In genomic region chr11:61004841-61005240, GRCh38 we compare ENCODE assay signal across 10 cellular contexts. TPM values are rescaled to one million over a fixed set of nuclear protein-coding genes. Genes with fewer than 3 reads are reported as not detected.
DNase-seq lines count a peak whose midpoint lies in the region; ATAC-seq and TF ChIP-seq lines count a peak whose summit lies in the region.
"Had no signal": no experiment of that assay in that cellular context is flagged by ENCODE, and none has a peak within 500 bp of the region (broad histone marks: within the 10 kb centered on the region; RNA-seq: fewer than 3 reads in every experiment).

No MANE protein-coding gene starts in this region.

- peaks cover 77% of the 10 kb centered on the region for H3K4me1 Mint-ChIP-seq in CD8-positive, alpha-beta T cell (ENCODE audit: low read depth)
- peaks cover 96% of the 10 kb centered on the region for H3K4me1 Mint-ChIP-seq in activated T-cell treated with anti-CD3 and anti-CD28 coated beads, Interleukin-2, amount 50 U/mL, for 72 hours (ENCODE audit: low read depth)
- H3K4me1 Mint-ChIP-seq in naive thymus-derived CD4-positive, alpha-beta T cell, result peaks cover 62 to 92% (median 82%) of the 10 kb centered on the region in 7 donors

- peaks cover 80% of the 10 kb centered on the region for H3K36me3 Mint-ChIP-seq in CD8-positive, alpha-beta T cell
- H3K36me3 Mint-ChIP-seq in activated T-cell treated with anti-CD3 and anti-CD28 coated beads, Interleukin-2, amount 50 U/mL, for 72 hours (ENCODE audit: insufficient read depth in 2 of 2), result peaks cover 19 to 45% of the 10 kb centered on the region in 2 donors
- peaks cover 3 to 45% (median 30%) of the 10 kb centered on the region in 5 donors for H3K36me3 Mint-ChIP-seq in naive thymus-derived CD4-positive, alpha-beta T cell

- peak overlapping the region; percentile 72 for H3K4me3 Mint-ChIP-seq in CD8-positive, alpha-beta T cell
- H3K4me3 Mint-ChIP-seq in activated T-cell treated with anti-CD3 and anti-CD28 coated beads, Interleukin-2, amount 50 U/mL, for 72 hours, result peak overlapping the region; percentile 74 to 77
- peak overlapping the region; percentile 79 to 87 (median 82) for H3K4me3 Mint-ChIP-seq in naive thymus-derived CD4-positive, alpha-beta T cell

- no peaks in the 10 kb centered on the region for H3K27me3 ChIP-seq in CD8-positive, alpha-beta T cell (ENCODE audit: insufficient read depth, low read length)
- no peaks in the 10 kb centered on the region for H3K27me3 ChIP-seq in naive thymus-derived CD4-positive, alpha-beta T cell (ENCODE audit: control insufficient read depth in 2 of 2, insufficient read depth in 2 of 2, low read length in 2 of 2)

- no peaks in the 10 kb centered on the region for H3K9me3 Mint-ChIP-seq in CD8-positive, alpha-beta T cell
- no peaks in the 10 kb centered on the region for H3K9me3 Mint-ChIP-seq in activated T-cell treated with anti-CD3 and anti-CD28 coated beads, Interleukin-2, amount 50 U/mL, for 72 hours
- peaks cover 0 to 3% (median 0%) of the 10 kb centered on the region in 11 donors for H3K9me3 Mint-ChIP-seq in naive thymus-derived CD4-positive, alpha-beta T cell

- H3K27me3 Mint-ChIP-seq in CD8-positive, alpha-beta T cell (ENCODE audit: low read depth), result no peaks in the 10 kb centered on the region
- no peaks in the 10 kb centered on the region for H3K27me3 Mint-ChIP-seq in activated T-cell treated with anti-CD3 and anti-CD28 coated beads, Interleukin-2, amount 50 U/mL, for 72 hours (ENCODE audit: low read depth)
- H3K27me3 Mint-ChIP-seq in naive thymus-derived CD4-positive, alpha-beta T cell, result no peaks in the 10 kb centered on the region

- intact Hi-C loops in CD8-positive, alpha-beta T cell (cut with DNase I, micrococcal nuclease), result loop anchor here in 1 of 2 experiments (1.0 to 2.0 kb wide), 3 partner anchors 18 to 35 kb away; no protein-coding TSS in a partner anchor
- intact Hi-C loops in naive thymus-derived CD4-positive, alpha-beta T cell (cut with micrococcal nuclease), result loop anchor here (1.0 kb wide), 7 partner anchors 11 to 37 kb away; no protein-coding TSS in a partner anchor

- peak in 4 of 7 experiments; percentile 32 to 67 (median 46) for DNase-seq in CD8-positive, alpha-beta T cell
- DNase-seq in activated T-cell treated with anti-CD3 and anti-CD28 coated beads, Interleukin-2, amount 50 U/mL, for 72 hours, result no peak
- DNase-seq in naive thymus-derived CD4-positive, alpha-beta T cell, result peak in 7 of 9 donors; percentile 61 to 72 (median 65)
- DNase-seq in NCI-H2081 treated with DMSO at 0.1 percent for 48 hours (lab: John Stamatoyannopoulos, UW) (no peak), iPS-NIHi7 (ENCODE audit: extremely low spot score) (no peak), NCI-H1105 treated with DMSO at 0.1 percent for 48 hours (lab: John Stamatoyannopoulos, UW) (no peak)

- POLR2A ChIA-PET in CD8-positive, alpha-beta T cell (lab: Charles Lee), result interaction anchor here (1.0 to 1.5 kb wide), 3 partner anchors 14 to 37 kb away, joined by 3 read pairs; no protein-coding TSS in a partner anchor
- POLR2A ChIA-PET in HEK293 (lab: Yijun Ruan, JAX), result no interaction called here
- POLR2A ChIA-PET in naive thymus-derived CD4-positive, alpha-beta T cell (lab: Charles Lee), result interaction anchor here (0.6 to 3.4 kb wide), 7 partner anchors 10 to 102 kb away, joined by 3 to 26 read pairs (median 5); partner anchors contain the start of gene CD5

- H3K4me3 ChIP-seq in CD8-positive, alpha-beta T cell (ENCODE audit: low read depth, low read length), result peak overlapping the region; percentile 12
- no peak overlapping the region for H3K4me3 ChIP-seq in HEK293 (ENCODE audit: low read depth, low read length)
- peak overlapping the region; percentile 14 for H3K4me3 ChIP-seq in naive thymus-derived CD4-positive, alpha-beta T cell (ENCODE audit: low read length)
- H3K4me3 ChIP-seq: thoracic aorta had no signal

- no peaks in the 10 kb centered on the region for H3K9me3 ChIP-seq in CD8-positive, alpha-beta T cell (ENCODE audit: low read length)
- no peaks in the 10 kb centered on the region for H3K9me3 ChIP-seq in HEK293 (ENCODE audit: control insufficient read depth, insufficient read depth, low read depth, low read length)
- no peaks in the 10 kb centered on the region for H3K9me3 ChIP-seq in naive thymus-derived CD4-positive, alpha-beta T cell (ENCODE audit: control insufficient read depth in 2 of 3, low read length in 3 of 3)
- H3K9me3 ChIP-seq: thoracic aorta had no signal

- peak overlapping the region; percentile 22 for H3K27ac ChIP-seq in CD8-positive, alpha-beta T cell (ENCODE audit: low read depth, low read length)
- H3K27ac ChIP-seq in HEK293 (ENCODE audit: extremely low read depth, low read depth, low read length), result no peak overlapping the region
- peak overlapping the region; percentile 65 for H3K27ac ChIP-seq in naive thymus-derived CD4-positive, alpha-beta T cell (ENCODE audit: low read depth, low read length)
- H3K27ac ChIP-seq: thoracic aorta had no signal

- peaks cover 34% of the 10 kb centered on the region for H3K36me3 ChIP-seq in CD8-positive, alpha-beta T cell (ENCODE audit: insufficient read depth, low read length)
- H3K36me3 ChIP-seq in HEK293 (ENCODE audit: control insufficient read depth in 2 of 2, insufficient read depth in 1 of 2, low read length in 2 of 2), result no peaks in the 10 kb centered on the region
- H3K36me3 ChIP-seq in naive thymus-derived CD4-positive, alpha-beta T cell (ENCODE audit: control insufficient read depth in 2 of 3, insufficient read depth in 3 of 3, low read length in 3 of 3), result peaks cover 15 to 52% (median 27%) of the 10 kb centered on the region in 3 experiments
- H3K36me3 ChIP-seq: thoracic aorta had no signal

- CTCF ChIA-PET in CD8-positive, alpha-beta T cell (lab: Charles Lee), result interaction anchor here (2.0 kb wide), 1 partner anchor 11 kb away, joined by 4 read pairs; no protein-coding TSS in a partner anchor
- CTCF ChIA-PET in HEK293 (lab: Yijun Ruan, JAX), result no interaction called here
- CTCF ChIA-PET in naive thymus-derived CD4-positive, alpha-beta T cell (lab: Charles Lee), result interaction anchor here (1.0 to 2.5 kb wide), 3 partner anchors 19 to 33 kb away, joined by 3 to 12 read pairs (median 4); no protein-coding TSS in a partner anchor

- peaks cover 63% of the 10 kb centered on the region for H3K4me1 ChIP-seq in CD8-positive, alpha-beta T cell (ENCODE audit: insufficient read depth, low read length)
- 0 out of 2 replicates have a peak, but pooled peaks cover 3% of the 10 kb centered on the region for H3K4me1 ChIP-seq in HEK293 (ENCODE audit: control insufficient read depth, insufficient read depth, low read length)
- H3K4me1 ChIP-seq in naive thymus-derived CD4-positive, alpha-beta T cell (ENCODE audit: control insufficient read depth in 2 of 2, insufficient read depth in 2 of 2, low read length in 2 of 2), result peaks cover 16 to 70% of the 10 kb centered on the region in 2 donors

- TF ChIP-seq CTCF in CD8-positive, alpha-beta T cell (IDR thresholded peaks at IDR 0.05), result no peak
- TF ChIP-seq CTCF in HEK293 (tag by site-specific recombination; IDR thresholded peaks at IDR 0.05), result no peak

- H3K27ac Mint-ChIP-seq in CD8-positive, alpha-beta T cell, result peak overlapping the region; percentile 92
- H3K27ac Mint-ChIP-seq in activated T-cell treated with anti-CD3 and anti-CD28 coated beads, Interleukin-2, amount 50 U/mL, for 72 hours, result peak overlapping the region; percentile 90
- peak overlapping the region; percentile 84 to 97 (median 95) for H3K27ac Mint-ChIP-seq in naive thymus-derived CD4-positive, alpha-beta T cell

- peak; percentile 51 for ATAC-seq in CD8-positive, alpha-beta T cell
- ATAC-seq in activated T-cell treated with anti-CD3 and anti-CD28 coated beads, Interleukin-2, amount 50 U/mL, for 72 hours (replicated peaks in 1 of 2), result peak; percentile 30 to 34
- ATAC-seq in naive thymus-derived CD4-positive, alpha-beta T cell, result peak; percentile 76

TF ChIP-seq in HEK293, 187 proteins besides CTCF, POLR2A, EP300 and RAD21 (continues in another document):
- TF ChIP-seq ZNF449 (tag by site-specific recombination; IDR thresholded peaks at IDR 0.05) (peak; percentile 75), ZNF394 (tag by site-specific recombination; IDR thresholded peaks at IDR 0.05; ENCODE audit: borderline replicate concordance) (no peak), ZNF624 (tag by site-specific recombination; IDR thresholded peaks at IDR 0.05) (no peak), ZNF654 (tag by site-specific recombination; IDR thresholded peaks at IDR 0.05; ENCODE audit: low read depth) (no peak), ZNF132 (tag by site-specific recombination; IDR thresholded peaks at IDR 0.05; ENCODE audit: borderline replicate concordance) (no peak)
- TF ChIP-seq, protein P1, sequence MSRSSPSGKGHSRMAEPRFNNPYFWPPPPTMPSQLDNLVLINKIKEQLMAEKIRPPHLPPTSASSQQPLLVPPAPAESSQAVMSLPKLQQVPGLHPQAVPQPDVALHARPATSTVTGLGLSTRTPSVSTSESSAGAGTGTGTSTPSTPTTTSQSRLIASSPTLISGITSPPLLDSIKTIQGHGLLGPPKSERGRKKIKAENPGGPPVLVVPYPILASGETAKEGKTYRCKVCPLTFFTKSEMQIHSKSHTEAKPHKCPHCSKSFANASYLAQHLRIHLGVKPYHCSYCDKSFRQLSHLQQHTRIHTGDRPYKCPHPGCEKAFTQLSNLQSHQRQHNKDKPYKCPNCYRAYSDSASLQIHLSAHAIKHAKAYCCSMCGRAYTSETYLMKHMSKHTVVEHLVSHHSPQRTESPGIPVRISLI (tag by site-specific recombination; IDR thresholded peaks at IDR 0.05), result no peak

RNA-seq across cellular contexts. Expression of gene CD6, which starts 33.4 kb away (rescaled TPM):
- total RNA-seq in CD8-positive, alpha-beta T cell, result 100 to 1,000 TPM; 765 to 793 TPM
- 100 to 1,000 TPM; 298 to 313 TPM for total RNA-seq in activated T-cell treated with anti-CD3 and anti-CD28 coated beads, Interleukin-2, amount 50 U/mL, for 72 hours
- total RNA-seq in naive thymus-derived CD4-positive, alpha-beta T cell, result 100 to 1,000 TPM; 361 to 653 (median 430) TPM
- 100 to 1,000 TPM; 195 to 303 TPM for polyA plus RNA-seq in naive thymus-derived CD4-positive, alpha-beta T cell
- total RNA-seq: IMR-90, NCI-H460 had no signal
- polyA plus RNA-seq: IMR-90 had no signal

RNA-seq across cellular contexts. Expression of gene SLC15A3, which starts 52.9 kb away (rescaled TPM):
- 1 to 10 TPM; 6.3 to 9.0 TPM for total RNA-seq in CD8-positive, alpha-beta T cell
- 1 to 10 TPM; 3.5 to 4.1 TPM for total RNA-seq in activated T-cell treated with anti-CD3 and anti-CD28 coated beads, Interleukin-2, amount 50 U/mL, for 72 hours
- total RNA-seq in naive thymus-derived CD4-positive, alpha-beta T cell, result 100 to 1,000 TPM in 1 of 5 experiments, 10 to 100 TPM in 3, 1 to 10 TPM in 1; 2.9 to 101 (median 10.8) TPM
- 1 to 10 TPM in 1 of 2 donors, under 1 TPM in 1; 0.85 to 2.6 TPM for polyA plus RNA-seq in naive thymus-derived CD4-positive, alpha-beta T cell
- total RNA-seq: NCI-H460 had no signal

Comparison
In these comparisons a context has a peak if more than half of its experiments do, and no peak if none do; other contexts are left out.
1. DNase-seq: peak in CD8-positive, alpha-beta T cell (4 of 7) and naive thymus-derived CD4-positive, alpha-beta T cell (7 of 9); none in activated T-cell treated with anti-CD3 and anti-CD28 coated beads, Interleukin-2, amount 50 U/mL, for 72 hours (0 of 2), NCI-H2081 treated with DMSO at 0.1 percent for 48 hours (single experiment), iPS-NIHi7 (single experiment) and NCI-H1105 treated with DMSO at 0.1 percent for 48 hours (single experiment).
2. Peak in every context shown above with its lines, with median percentiles within 50 percentile points of each other: ATAC-seq, H3K27ac Mint-ChIP-seq and H3K4me3 Mint-ChIP-seq.